In the genomic region with DNA sequence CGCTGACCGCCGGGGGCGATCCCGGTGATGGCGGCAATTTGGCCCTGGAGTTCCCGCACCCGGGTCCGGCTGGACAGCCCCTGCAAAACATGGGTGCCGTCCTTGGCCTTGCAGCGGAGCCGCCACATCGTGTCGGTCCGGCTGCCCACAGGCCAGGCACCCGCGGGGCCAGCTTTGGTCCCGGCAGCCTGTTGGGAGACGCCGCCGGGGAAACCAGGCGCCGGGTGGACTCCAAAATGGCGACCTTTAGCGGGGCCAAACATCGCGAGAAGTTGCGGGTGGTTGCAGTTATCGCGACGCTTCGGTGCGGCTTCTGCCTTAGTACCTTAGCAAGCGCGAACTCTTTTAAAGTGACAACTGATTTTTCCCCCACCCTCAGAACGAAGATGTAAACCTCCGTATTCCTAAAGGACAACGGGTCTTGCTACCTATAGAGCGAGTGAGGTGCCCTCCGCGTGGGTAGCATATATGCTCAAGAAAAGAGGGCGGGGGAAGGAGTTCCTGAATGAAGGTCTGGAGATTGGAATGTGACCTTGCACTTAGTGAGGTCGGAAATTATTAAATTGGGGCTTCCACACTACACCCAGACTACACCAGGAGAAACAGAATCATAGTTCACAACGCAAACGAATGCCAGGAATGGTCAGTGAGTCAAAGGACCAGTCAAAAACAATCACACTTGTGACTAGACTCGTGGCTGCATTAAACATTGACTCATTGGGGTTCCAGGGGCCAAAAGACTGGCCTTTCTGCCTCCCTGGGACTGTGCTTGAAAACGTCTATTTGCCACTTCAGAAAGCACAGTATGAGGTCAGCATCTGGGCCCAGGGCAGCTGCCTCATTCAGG, we compare ENCODE assay signal across 1 cellular context.
TF ChIP-seq lines count a peak whose summit lies in the region.

YOD1 (minus strand) TSS at position 441 of the 847 bp plus-strand sequence; CDS start at position 263, 178 bp downstream.

TF ChIP-seq in K562, 482 proteins besides CTCF, POLR2A, EP300 and RAD21 (continued from another document and continues in another):
- peak; percentile 54; the same call in 1 of the 2 replicates for TF ChIP-seq HMBOX1 (IDR thresholded peaks at IDR 0.05)
- TF ChIP-seq RB1 (IDR thresholded peaks at IDR 0.05; ENCODE audit: low read depth) = peak; percentile 94
- 0 out of 2 replicates have a peak, but pooled peaks have one; percentile 32 for TF ChIP-seq MECOM (CRISPR knock-in tag; IDR thresholded peaks at IDR 0.05)
- TF ChIP-seq FOXM1 (IDR thresholded peaks at IDR 0.05; ENCODE audit: low read depth) = peak; percentile 34; the same call in 1 of the 2 replicates
- 0 out of 2 replicates have a peak, but pooled peaks have one; percentile 83 for TF ChIP-seq FOXM1 (CRISPR knock-in tag; IDR thresholded peaks at IDR 0.05; ENCODE audit: low read depth)
- peak; percentile 90 for TF ChIP-seq PHF8 (IDR thresholded peaks at IDR 0.05; ENCODE audit: borderline replicate concordance, low read length)
- no peak for TF ChIP-seq ZNF445 (CRISPR knock-in tag; IDR thresholded peaks at IDR 0.05; ENCODE audit: low read depth)
- TF ChIP-seq, protein P1, sequence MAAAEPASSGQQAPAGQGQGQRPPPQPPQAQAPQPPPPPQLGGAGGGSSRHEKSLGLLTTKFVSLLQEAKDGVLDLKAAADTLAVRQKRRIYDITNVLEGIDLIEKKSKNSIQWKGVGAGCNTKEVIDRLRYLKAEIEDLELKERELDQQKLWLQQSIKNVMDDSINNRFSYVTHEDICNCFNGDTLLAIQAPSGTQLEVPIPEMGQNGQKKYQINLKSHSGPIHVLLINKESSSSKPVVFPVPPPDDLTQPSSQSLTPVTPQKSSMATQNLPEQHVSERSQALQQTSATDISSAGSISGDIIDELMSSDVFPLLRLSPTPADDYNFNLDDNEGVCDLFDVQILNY (CRISPR knock-in tag; IDR thresholded peaks at IDR 0.05) = 0 out of 2 replicates have a peak, but pooled peaks have one; percentile 78
- no peak for TF ChIP-seq ZNF174 (CRISPR knock-in tag; IDR thresholded peaks at IDR 0.05)
- TF ChIP-seq EP400 (IDR thresholded peaks at IDR 0.05) = peak; percentile 85
- TF ChIP-seq SMARCE1 (IDR thresholded peaks at IDR 0.05) = peak; percentile 47; the same call in 1 of the 2 replicates
- TF ChIP-seq TFAP4 (CRISPR knock-in tag; IDR thresholded peaks at IDR 0.05; ENCODE audit: borderline replicate concordance) = peak; percentile 74; the same call in 1 of the 2 replicates
- TF ChIP-seq TBP (optimal IDR thresholded peaks at IDR 0.05; ENCODE audit: low read depth, low read length) = peak; percentile 86
- TF ChIP-seq ZNF778 (CRISPR knock-in tag; IDR thresholded peaks at IDR 0.05) = no peak
- TF ChIP-seq TEAD4 (IDR thresholded peaks at IDR 0.05; ENCODE audit: low read length) = peak; percentile 40; the same call in 1 of the 2 replicates
- TF ChIP-seq TEAD4 (CRISPR knock-in tag; IDR thresholded peaks at IDR 0.05; ENCODE audit: borderline replicate concordance) = no peak
- peak; percentile 66; the same call in 1 of the 2 replicates for TF ChIP-seq L3MBTL2 (IDR thresholded peaks at IDR 0.05)
- TF ChIP-seq ATF1 (CRISPR knock-in tag; IDR thresholded peaks at IDR 0.05) = no peak
- no peak for TF ChIP-seq ATF1 (tag; IDR thresholded peaks at IDR 0.05)
- no peak for TF ChIP-seq MIER1 (IDR thresholded peaks at IDR 0.05; ENCODE audit: low read depth)
- TF ChIP-seq SETDB1 (IDR thresholded peaks at IDR 0.05; ENCODE audit: low read length) = no peak
- TF ChIP-seq NR4A1 (CRISPR knock-in tag; IDR thresholded peaks at IDR 0.05) = 0 out of 2 replicates have a peak, but pooled peaks have one; percentile 34
- TF ChIP-seq NR4A1 (tag; IDR thresholded peaks at IDR 0.05) = no peak
- peak in 1 of 2 experiments; percentile 64; a peak in 1 of 4 replicates for TF ChIP-seq ZNF639 (CRISPR knock-in tag; conservative IDR thresholded peaks at IDR 0.05 in 1 of 2, IDR thresholded peaks at IDR 0.05 in 1 of 2)
- peak; percentile 84 for TF ChIP-seq FOXP1 (CRISPR knock-in tag; IDR thresholded peaks at IDR 0.05)
- no peak; the same call in 1 of the 2 replicates for TF ChIP-seq BACH1 (tag; IDR thresholded peaks at IDR 0.05)
- peak; percentile 39; the same call in 1 of the 2 replicates for TF ChIP-seq ZNF197 (CRISPR knock-in tag; IDR thresholded peaks at IDR 0.05; ENCODE audit: low read depth)
- no peak for TF ChIP-seq ZNF785 (CRISPR knock-in tag; IDR thresholded peaks at IDR 0.05)
- 0 out of 2 replicates have a peak, but pooled peaks have one; percentile 24 for TF ChIP-seq ZSCAN32 (CRISPR knock-in tag; IDR thresholded peaks at IDR 0.05)
- TF ChIP-seq ZBTB12 (CRISPR knock-in tag; IDR thresholded peaks at IDR 0.05) = no peak
- no peak for TF ChIP-seq NR2F6 (CRISPR knock-in tag; IDR thresholded peaks at IDR 0.05)
- peak; percentile 43; the same call in 1 of the 2 replicates for TF ChIP-seq MXI1 (IDR thresholded peaks at IDR 0.05; ENCODE audit: low read depth, low read length)
- TF ChIP-seq RBBP5 (IDR thresholded peaks at IDR 0.05; ENCODE audit: borderline replicate concordance, insufficient read depth, low read length, poor library complexity, severe bottlenecking) = peak; percentile 94
- peak; percentile 24; the same call in 1 of the 2 replicates for TF ChIP-seq E2F3 (CRISPR knock-in tag; IDR thresholded peaks at IDR 0.05)
- TF ChIP-seq RERE (CRISPR knock-in tag; IDR thresholded peaks at IDR 0.05; ENCODE audit: borderline replicate concordance) = no peak
- no peak for TF ChIP-seq ID3 (CRISPR knock-in tag; IDR thresholded peaks at IDR 0.05)
- TF ChIP-seq ID3 (tag; IDR thresholded peaks at IDR 0.05) = 0 out of 2 replicates have a peak, but pooled peaks have one; percentile 51
- TF ChIP-seq SIN3A (IDR thresholded peaks at IDR 0.05; ENCODE audit: borderline replicate concordance in 2 of 2, control insufficient read depth in 1 of 2, low read depth in 2 of 2, low read length in 2 of 2) = peak in 1 of 2 experiments; percentile 81; a peak in 1 of 4 replicates
- TF ChIP-seq, protein P2, sequence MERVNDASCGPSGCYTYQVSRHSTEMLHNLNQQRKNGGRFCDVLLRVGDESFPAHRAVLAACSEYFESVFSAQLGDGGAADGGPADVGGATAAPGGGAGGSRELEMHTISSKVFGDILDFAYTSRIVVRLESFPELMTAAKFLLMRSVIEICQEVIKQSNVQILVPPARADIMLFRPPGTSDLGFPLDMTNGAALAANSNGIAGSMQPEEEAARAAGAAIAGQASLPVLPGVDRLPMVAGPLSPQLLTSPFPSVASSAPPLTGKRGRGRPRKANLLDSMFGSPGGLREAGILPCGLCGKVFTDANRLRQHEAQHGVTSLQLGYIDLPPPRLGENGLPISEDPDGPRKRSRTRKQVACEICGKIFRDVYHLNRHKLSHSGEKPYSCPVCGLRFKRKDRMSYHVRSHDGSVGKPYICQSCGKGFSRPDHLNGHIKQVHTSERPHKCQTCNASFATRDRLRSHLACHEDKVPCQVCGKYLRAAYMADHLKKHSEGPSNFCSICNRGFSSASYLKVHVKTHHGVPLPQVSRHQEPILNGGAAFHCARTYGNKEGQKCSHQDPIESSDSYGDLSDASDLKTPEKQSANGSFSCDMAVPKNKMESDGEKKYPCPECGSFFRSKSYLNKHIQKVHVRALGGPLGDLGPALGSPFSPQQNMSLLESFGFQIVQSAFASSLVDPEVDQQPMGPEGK (CRISPR knock-in tag; IDR thresholded peaks at IDR 0.05; ENCODE audit: borderline replicate concordance) = 0 out of 2 replicates have a peak, but pooled peaks have one; percentile 24
- TF ChIP-seq POLR2AphosphoS2 (IDR thresholded peaks at IDR 0.05; ENCODE audit: low read length) = 0 out of 2 replicates have a peak, but pooled peaks have one; percentile 62
- TF ChIP-seq C11orf30 (IDR thresholded peaks at IDR 0.05; ENCODE audit: low read depth) = peak; percentile 24; the same call in 1 of the 2 replicates
- TF ChIP-seq SAP30 (IDR thresholded peaks at IDR 0.05; ENCODE audit: borderline replicate concordance, insufficient read depth, low read depth, low read length, poor library complexity, severe bottlenecking) = peak; percentile 86
- no peak for TF ChIP-seq GABPB2 (CRISPR knock-in tag; conservative IDR thresholded peaks at IDR 0.05)
- TF ChIP-seq U2AF1 (optimal IDR thresholded peaks at IDR 0.05; ENCODE audit: low read depth, low read length) = no peak
- TF ChIP-seq ZNF239 (CRISPR knock-in tag; IDR thresholded peaks at IDR 0.05) = 0 out of 2 replicates have a peak, but pooled peaks have one; percentile 5
- 0 out of 2 replicates have a peak, but pooled peaks have one; percentile 33 for TF ChIP-seq ERF (CRISPR knock-in tag; IDR thresholded peaks at IDR 0.05)
- TF ChIP-seq, protein P3, sequence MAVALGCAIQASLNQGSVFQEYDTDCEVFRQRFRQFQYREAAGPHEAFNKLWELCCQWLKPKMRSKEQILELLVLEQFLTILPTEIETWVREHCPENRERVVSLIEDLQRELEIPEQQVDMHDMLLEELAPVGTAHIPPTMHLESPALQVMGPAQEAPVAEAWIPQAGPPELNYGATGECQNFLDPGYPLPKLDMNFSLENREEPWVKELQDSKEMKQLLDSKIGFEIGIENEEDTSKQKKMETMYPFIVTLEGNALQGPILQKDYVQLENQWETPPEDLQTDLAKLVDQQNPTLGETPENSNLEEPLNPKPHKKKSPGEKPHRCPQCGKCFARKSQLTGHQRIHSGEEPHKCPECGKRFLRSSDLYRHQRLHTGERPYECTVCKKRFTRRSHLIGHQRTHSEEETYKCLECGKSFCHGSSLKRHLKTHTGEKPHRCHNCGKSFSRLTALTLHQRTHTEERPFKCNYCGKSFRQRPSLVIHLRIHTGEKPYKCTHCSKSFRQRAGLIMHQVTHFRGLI (CRISPR knock-in tag; IDR thresholded peaks at IDR 0.05) = no peak
